11 cellular contexts compared by ENCODE assay signal in the genomic region with DNA sequence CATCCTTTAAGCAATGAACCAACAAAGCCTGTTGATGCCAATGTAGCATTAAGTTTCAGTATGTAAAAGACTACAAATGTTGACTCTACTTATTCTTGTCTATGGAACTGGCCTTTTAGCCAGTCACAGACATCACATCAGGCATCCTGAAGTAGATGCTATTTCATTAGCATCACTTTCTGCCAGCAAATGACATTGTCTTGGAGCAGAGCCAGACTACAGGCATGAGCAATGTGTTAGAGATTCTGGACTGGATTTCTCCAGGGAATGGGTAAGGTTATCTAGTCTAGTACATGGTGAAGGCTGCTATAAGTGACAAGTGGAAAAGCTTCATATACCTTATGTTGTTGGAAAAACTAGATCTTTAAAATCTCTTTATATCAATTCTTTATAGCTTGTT.
DNase-seq lines count a peak whose midpoint lies in the region; ATAC-seq, FAIRE-seq and TF ChIP-seq lines count a peak whose summit lies in the region.
"Had no signal": no experiment of that assay in that cellular context is flagged by ENCODE, and none has a peak within 500 bp of the region (broad histone marks: within the 10 kb centered on the region; RNA-seq: fewer than 3 reads in every experiment).

No MANE protein-coding gene starts in this region.

- peaks cover 71% of the 10 kb centered on the region for H3K4me1 Mint-ChIP-seq in brain

- H3K9ac ChIP-seq in kidney (ENCODE audit: low read length in 2 of 2): no peak overlapping the region

- H3K4me3 Mint-ChIP-seq in brain: peak overlapping the region in 4 of 5 experiments; percentile 14 to 66 (median 60)
- H3K4me3 Mint-ChIP-seq: effector memory CD8-positive, alpha-beta T cell had no signal

- no peak overlapping the region for H3K4me3 ChIP-seq in kidney (ENCODE audit: low read length in 2 of 2)
- H3K4me3 ChIP-seq: left lung had no signal

- ATAC-seq in HG03342 (IDR thresholded peaks at IDR 0.05; ENCODE audit: unreplicated experiment) (no peak), HG02759 (IDR thresholded peaks at IDR 0.05; ENCODE audit: unreplicated experiment) (no peak)
- ATAC-seq: effector memory CD8-positive, alpha-beta T cell had no signal

- peaks cover 0 to 17% (median 15%) of the 10 kb centered on the region in 5 experiments for H3K9me3 Mint-ChIP-seq in brain

- no peaks in the 10 kb centered on the region for H3K36me3 ChIP-seq in kidney (ENCODE audit: control insufficient read depth in 1 of 2, insufficient read depth in 2 of 2, low read length in 2 of 2)
- H3K36me3 ChIP-seq: left lung had no signal

- peak; percentile 2 for DNase-seq in ELR (ENCODE audit: low read depth)
- DNase-seq in NCI-H2171 (lab: John Stamatoyannopoulos, UW): peak; percentile 80
- DNase-seq in medulla oblongata (ENCODE audit: extremely low spot score): peak; percentile 75
- no peak for DNase-seq in kidney
- DNase-seq in COLO829 (ENCODE audit: low spot score): no peak
- DNase-seq: activated T-cell treated with anti-CD3 and anti-CD28 coated beads, Interleukin-2, amount 50 U/mL, for 1 hour; effector memory CD8-positive, alpha-beta T cell; left lung had no signal

- H3K36me3 Mint-ChIP-seq in brain: peaks cover 20% of the 10 kb centered on the region

- peak overlapping the region; percentile 49 to 97 (median 91) for H3K27ac Mint-ChIP-seq in brain
- H3K27ac Mint-ChIP-seq: effector memory CD8-positive, alpha-beta T cell had no signal

- intact Hi-C loops in kidney (cut with DNase I): no loop called here

- no peaks in the 10 kb centered on the region for H3K4me1 ChIP-seq in kidney (ENCODE audit: control insufficient read depth in 1 of 2, insufficient read depth in 1 of 2, low read depth in 1 of 2, low read length in 2 of 2)
- H3K4me1 ChIP-seq: left lung had no signal

- no peaks in the 10 kb centered on the region for H3K27me3 Mint-ChIP-seq in brain
- H3K27me3 Mint-ChIP-seq: effector memory CD8-positive, alpha-beta T cell had no signal

- no peaks in the 10 kb centered on the region for H3K9me3 ChIP-seq in kidney (ENCODE audit: control insufficient read depth in 1 of 2, low read length in 2 of 2)
- H3K9me3 ChIP-seq: left lung had no signal

- TF ChIP-seq CTCF in brain (conservative IDR thresholded peaks at IDR 0.05): no peak
- no peak for TF ChIP-seq CTCF in kidney (IDR thresholded peaks at IDR 0.05; ENCODE audit: borderline replicate concordance, extremely low read depth, insufficient read depth)

- FAIRE-seq in kidney (lab: Jason Lieb, UNC): no peak

- no peak overlapping the region for H3K27ac ChIP-seq in kidney (ENCODE audit: low read depth in 2 of 2, low read length in 2 of 2)
- H3K27ac ChIP-seq: left lung had no signal

Comparison
In these comparisons a context has a peak if more than half of its experiments do, and no peak if none do; other contexts are left out.
1. DNase-seq: peak in ELR (single experiment), NCI-H2171 (single experiment) and medulla oblongata (single experiment); none in kidney (single experiment) and COLO829 (single experiment).